In the genomic region with DNA sequence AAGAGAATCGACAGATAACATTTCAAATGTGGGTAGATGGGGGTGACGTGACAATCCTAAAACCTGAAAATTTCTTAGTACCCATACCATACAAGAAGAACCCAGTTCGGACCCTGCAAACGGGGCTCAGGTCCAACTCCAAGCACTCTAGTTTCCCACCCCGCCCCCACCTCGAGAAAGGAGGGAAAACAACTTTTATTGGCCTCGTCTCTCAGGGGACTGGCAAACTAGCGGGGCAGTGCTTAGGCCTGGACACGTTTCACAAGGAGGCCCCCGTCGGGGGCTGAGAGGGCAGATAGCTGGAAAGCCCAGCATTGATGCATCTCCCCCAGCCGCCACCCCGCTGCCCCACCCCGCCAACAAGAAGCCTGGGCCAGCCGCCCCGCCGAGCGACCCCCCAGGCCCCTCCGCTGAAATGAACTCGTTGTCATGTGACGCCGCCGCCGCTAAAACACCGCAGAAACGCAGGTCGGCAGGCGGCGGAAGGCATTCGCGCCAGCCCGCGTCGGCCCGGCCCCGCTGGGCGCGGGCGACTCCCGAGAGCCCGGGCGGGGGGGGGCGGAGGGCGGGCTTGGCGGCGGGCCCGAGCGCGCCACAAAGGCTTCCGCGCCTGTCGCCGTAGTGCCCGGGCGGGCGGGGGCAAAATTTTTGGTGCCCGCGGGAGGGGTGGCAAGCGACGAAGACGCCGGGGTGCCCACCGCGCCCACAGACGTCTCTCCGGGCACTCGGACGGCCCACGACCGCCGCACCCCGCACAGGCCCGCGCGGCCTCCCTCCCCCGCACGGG, we compare ENCODE assay signal across 1 cellular context.
TF ChIP-seq lines count a peak whose summit lies in the region.

No MANE protein-coding gene starts in this region.

TF ChIP-seq in K562, 482 proteins besides CTCF, POLR2A, EP300 and RAD21 (continued from another document):
- TF ChIP-seq, protein P1, sequence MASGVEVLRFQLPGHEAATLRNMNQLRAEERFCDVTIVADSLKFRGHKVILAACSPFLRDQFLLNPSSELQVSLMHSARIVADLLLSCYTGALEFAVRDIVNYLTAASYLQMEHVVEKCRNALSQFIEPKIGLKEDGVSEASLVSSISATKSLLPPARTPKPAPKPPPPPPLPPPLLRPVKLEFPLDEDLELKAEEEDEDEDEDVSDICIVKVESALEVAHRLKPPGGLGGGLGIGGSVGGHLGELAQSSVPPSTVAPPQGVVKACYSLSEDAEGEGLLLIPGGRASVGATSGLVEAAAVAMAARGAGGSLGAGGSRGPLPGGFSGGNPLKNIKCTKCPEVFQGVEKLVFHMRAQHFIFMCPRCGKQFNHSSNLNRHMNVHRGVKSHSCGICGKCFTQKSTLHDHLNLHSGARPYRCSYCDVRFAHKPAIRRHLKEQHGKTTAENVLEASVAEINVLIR (CRISPR knock-in tag; IDR thresholded peaks at IDR 0.05): no peak
- TF ChIP-seq NFIC (IDR thresholded peaks at IDR 0.05) (no peak), L3MBTL2 (IDR thresholded peaks at IDR 0.05) (peak; percentile 63)
